16 cellular contexts compared by ENCODE assay signal in genomic region chr12:93704625-93705024, GRCh38. TPM values are rescaled to one million over a fixed set of nuclear protein-coding genes. Genes with fewer than 3 reads are reported as not detected.
DNase-seq lines count a peak whose midpoint lies in the region; ATAC-seq, FAIRE-seq and TF ChIP-seq lines count a peak whose summit lies in the region.
"Had no signal": no experiment of that assay in that cellular context is flagged by ENCODE, and none has a peak within 500 bp of the region (broad histone marks: within the 10 kb centered on the region; RNA-seq: fewer than 3 reads in every experiment).

No MANE protein-coding gene starts in this region.

- no peak for TF ChIP-seq EP300 in H1 (IDR thresholded peaks at IDR 0.05; ENCODE audit: borderline replicate concordance in 1 of 2, low read depth in 2 of 2, low read length in 2 of 2)

- peaks cover 3 to 4% of the 10 kb centered on the region in 2 experiments; a peak in 2 of 4 replicates for H3K9me3 ChIP-seq in H1 (ENCODE audit: insufficient read depth in 2 of 2, low read depth in 1 of 2, low read length in 1 of 2)
- no peaks in the 10 kb centered on the region for H3K9me3 ChIP-seq in prostate gland

- H3K4ac ChIP-seq in H1 (replicated peaks; ENCODE audit: insufficient read length, low read depth, low read length), result peak overlapping the region; percentile 33

- H2BK15ac ChIP-seq in H1 (ENCODE audit: low read length), result peak overlapping the region; percentile 67; the same call in 1 of the 2 replicates

- no peak overlapping the region for H2BK12ac ChIP-seq in H1 (ENCODE audit: low read depth, low read length)

- intact Hi-C loops in prostate gland (cut with DNase I), result no loop called here

- H3K36me3 ChIP-seq in H1 (ENCODE audit: control insufficient read depth in 2 of 4, insufficient read depth in 4 of 4, low read length in 3 of 4) (no peaks in the 10 kb centered on the region), prostate gland (no peaks in the 10 kb centered on the region)
- H3K36me3 ChIP-seq: BLaER1 had no signal

- no peak for ATAC-seq in HG03025 (IDR thresholded peaks at IDR 0.05; ENCODE audit: low FRiP score, unreplicated experiment)
- ATAC-seq: HepG2 had no signal

- no peak overlapping the region for H4K91ac ChIP-seq in H1 (replicated peaks; ENCODE audit: insufficient read length, low read length)

- CTCF ChIA-PET in H1 (lab: Charles Lee; ENCODE audit: partially characterized antibody), result interaction anchor here (0.6 to 1.0 kb wide), 3 partner anchors 10 to 167 kb away, joined by 3 to 4 read pairs (median 3); no protein-coding TSS in a partner anchor

- H3K4me1 ChIP-seq in H1 (replicated peaks in 1 of 4; ENCODE audit: control insufficient read depth in 3 of 4, insufficient read depth in 4 of 4, low read length in 3 of 4), result peaks cover 4 to 14% (median 5%) of the 10 kb centered on the region in 4 experiments; a peak in 6 of 7 replicates
- peaks cover 3% of the 10 kb centered on the region for H3K4me1 ChIP-seq in prostate gland (replicated peaks)
- H3K4me1 ChIP-seq: BLaER1 had no signal

- H3K4me2 ChIP-seq in H1 (ENCODE audit: insufficient read depth in 1 of 2, low read depth in 2 of 2, low read length in 2 of 2), result no peak overlapping the region
- H3K4me2 ChIP-seq: BLaER1 had no signal

- no peaks in the 10 kb centered on the region; the same call in 1 of the 2 replicates for H3K23me2 ChIP-seq in H1 (ENCODE audit: low read depth, low read length)

- TF ChIP-seq POLR2A in H1 (IDR thresholded peaks at IDR 0.05; ENCODE audit: control extremely low read depth in 1 of 2, low read depth in 2 of 2, low read length in 2 of 2) (no peak), prostate gland (IDR thresholded peaks at IDR 0.05) (no peak)

- 100% methylated on average over 4 of the region's 4 CpGs; no CpG with 5 or more reads in 1 of the 2 experiments for WGBS in H1 (ENCODE audit: extremely low coverage in 1 of 2, insufficient coverage in 1 of 2, insufficient read length in 1 of 2, insufficient replicate concordance in 2 of 2, low coverage in 1 of 2, low lambda C conversion rate in 2 of 2, missing lambda C conversion rate in 1 of 2), 2 experiments
- WGBS in prostate gland, result 88% methylated on average over 4 of the region's 4 CpGs

- H2BK20ac ChIP-seq in H1 (ENCODE audit: low read length), result no peak overlapping the region

- no peak overlapping the region for H3K23ac ChIP-seq in H1 (ENCODE audit: insufficient read length)

- H3K27me3 Mint-ChIP-seq in HFFc6 (ENCODE audit: insufficient read depth), result peaks cover 1% of the 10 kb centered on the region; the same call in 1 of the 2 replicates

- no peaks in the 10 kb centered on the region for H3K79me1 ChIP-seq in H1 (ENCODE audit: low read depth, low read length)

- no peak for TF ChIP-seq RAD21 in H1 (IDR thresholded peaks at IDR 0.05 in 1 of 2, conservative IDR thresholded peaks at IDR 0.05 in 1 of 2; ENCODE audit: low read depth in 2 of 2, low read length in 2 of 2)

- H2BK5ac ChIP-seq in H1 (ENCODE audit: low read depth, low read length), result peak overlapping the region; percentile 17; the same call in 1 of the 2 replicates

- peaks cover 80% of the 10 kb centered on the region for H3K4me1 Mint-ChIP-seq in HFFc6 (ENCODE audit: low read depth)

- H3K27ac ChIP-seq in 22Rv1, result peak overlapping the region; percentile 48
- H3K27ac ChIP-seq in C4-2B, result peak overlapping the region; percentile 83
- H3K27ac ChIP-seq in H1 (ENCODE audit: low read depth, low read length), result no peak overlapping the region
- peak overlapping the region; percentile 84 to 89 for H3K27ac ChIP-seq in prostate gland
- H3K27ac ChIP-seq: BLaER1 had no signal

- H3K79me2 ChIP-seq in H1 (ENCODE audit: control insufficient read depth in 1 of 2, insufficient read depth in 2 of 2, low read length in 2 of 2), result no peaks in the 10 kb centered on the region

- peak overlapping the region; percentile 37 for H2BK120ac ChIP-seq in H1 (replicated peaks; ENCODE audit: low read depth, low read length)

- no peak overlapping the region for H2AFZ ChIP-seq in H1 (ENCODE audit: low read length)

- H3K56ac ChIP-seq in H1 (replicated peaks; ENCODE audit: insufficient read length, low read depth, low read length), result no peak overlapping the region

- H3K36me3 Mint-ChIP-seq in HFFc6 (ENCODE audit: low read depth), result peaks cover 25% of the 10 kb centered on the region

- H4K20me1 ChIP-seq in H1 (replicated peaks in 1 of 2; ENCODE audit: control insufficient read depth in 1 of 2, insufficient read depth in 2 of 2, low read length in 2 of 2), result no peaks in the 10 kb centered on the region
- H4K20me1 ChIP-seq: BLaER1 had no signal

- DNase-seq in H1 (ENCODE audit: low read depth in 1 of 2, low spot score in 2 of 2) (no peak), prostate gland (ENCODE audit: low spot score) (no peak), HFFc6 (no peak), SHP77 treated with DMSO at 0.1 percent for 48 hours (lab: John Stamatoyannopoulos, UW) (no peak)
- DNase-seq: DMS 273 treated with DMSO at 0.1 percent for 48 hours, Karpas-422, MM.1S, NCI-H1105, NCI-H1694 treated with DMSO at 0.1 percent for 48 hours, NCI-H345 had no signal

- no peak overlapping the region for H3K4me3 Mint-ChIP-seq in HFFc6

- no peak for TF ChIP-seq CTCF in 22Rv1 (IDR thresholded peaks at IDR 0.05)
- no peak for TF ChIP-seq CTCF in C4-2B (conservative IDR thresholded peaks at IDR 0.05)
- no peak for TF ChIP-seq CTCF in H1 (IDR thresholded peaks at IDR 0.05; ENCODE audit: control extremely low read depth in 1 of 3, insufficient read depth in 1 of 3, low read depth in 1 of 3, low read length in 3 of 3)
- no peak for TF ChIP-seq CTCF in prostate gland (IDR thresholded peaks at IDR 0.05)
- no peak for TF ChIP-seq CTCF in HFFc6 (IDR thresholded peaks at IDR 0.05)

- no peak for FAIRE-seq in H1 (lab: Jason Lieb, UNC)
- FAIRE-seq: HepG2, RCC 7860 had no signal

- no peak overlapping the region for H4K5ac ChIP-seq in H1 (ENCODE audit: insufficient read length, low read depth, low read length)

- no peak overlapping the region for H3K4me3 ChIP-seq in H1 (ENCODE audit: extremely low read depth in 1 of 4, insufficient read depth in 2 of 4, low read depth in 3 of 4, low read length in 4 of 4)
- no peak overlapping the region for H3K4me3 ChIP-seq in prostate gland
- H3K4me3 ChIP-seq: BLaER1 had no signal

- no peak overlapping the region for H4K8ac ChIP-seq in H1 (ENCODE audit: extremely low read depth, insufficient read depth, low read length)

- H2AK5ac ChIP-seq in H1 (ENCODE audit: low read depth, low read length), result peak overlapping the region; percentile 32; the same call in 1 of the 2 replicates

- H3K9me3 Mint-ChIP-seq in HFFc6, result peaks cover 11% of the 10 kb centered on the region

- no peak overlapping the region for H3K9ac ChIP-seq in H1 (replicated peaks in 1 of 4; ENCODE audit: extremely low read depth in 1 of 4, low read depth in 3 of 4, low read length in 3 of 4)
- H3K9ac ChIP-seq: BLaER1 had no signal

- H3K18ac ChIP-seq in H1 (ENCODE audit: extremely low read depth, low read length), result no peak overlapping the region

- H3K27ac Mint-ChIP-seq in HFFc6, result no peak overlapping the region

- POLR2A ChIA-PET in H1 (lab: Charles Lee; ENCODE audit: partially characterized antibody), result interaction anchor here (0.7 kb wide), 1 partner anchor 135 kb away, joined by 3 read pairs; no protein-coding TSS in a partner anchor

- no peak overlapping the region for H3K14ac ChIP-seq in H1 (ENCODE audit: insufficient read length)

- H3K27me3 ChIP-seq in H1 (replicated peaks in 1 of 4; ENCODE audit: control insufficient read depth in 3 of 4, extremely low read depth in 1 of 4, insufficient read depth in 3 of 4, low read length in 3 of 4), result no peaks in the 10 kb centered on the region
- H3K27me3 ChIP-seq in prostate gland (replicated peaks; ENCODE audit: insufficient read depth), result no peaks in the 10 kb centered on the region
- H3K27me3 ChIP-seq: BLaER1 had no signal

TF ChIP-seq in H1, 55 proteins besides CTCF, POLR2A, EP300 and RAD21:
- TF ChIP-seq USF2 (IDR thresholded peaks at IDR 0.05; ENCODE audit: low read length) (no peak), RFX5 (IDR thresholded peaks at IDR 0.05; ENCODE audit: borderline replicate concordance, low read depth, low read length) (no peak), JUND (IDR thresholded peaks at IDR 0.05; ENCODE audit: low read length) (no peak), ATF3 (IDR thresholded peaks at IDR 0.05; ENCODE audit: insufficient read depth, low read depth, low read length) (no peak), HDAC2 (IDR thresholded peaks at IDR 0.05; ENCODE audit: borderline replicate concordance in 1 of 2, low read depth in 2 of 2, low read length in 2 of 2) (no peak), CREB1 (IDR thresholded peaks at IDR 0.05) (no peak), EGR1 (IDR thresholded peaks at IDR 0.05; ENCODE audit: borderline replicate concordance, low read depth, low read length) (no peak), PHF8 (conservative IDR thresholded peaks at IDR 0.05; ENCODE audit: low read depth, low read length) (no peak), POLR2AphosphoS5 (IDR thresholded peaks at IDR 0.05; ENCODE audit: low read depth, low read length) (no peak), KDM4A (IDR thresholded peaks at IDR 0.05; ENCODE audit: low read depth, low read length, severe bottlenecking) (no peak), TEAD4 (IDR thresholded peaks at IDR 0.05; ENCODE audit: low read depth, low read length) (no peak)
TF ChIP-seq in H1: peak in this region for 0.

RNA-seq across cellular contexts. Expression of gene CRADD, which starts 27.4 kb away (rescaled TPM):
- 7.5 and 8.1 TPM in 2 replicates for total RNA-seq in H1 (2021; fragmentation: NEBNext Ultra II Directional; extraction: Animal tissue kit (Norgen Biotek cat#: 25700))
- 14.1 and 15.4 TPM in 2 replicates for polyA plus RNA-seq in H1 (2011; rRNA removed)
- polyA plus RNA-seq in H1 (2011; cell fraction: cytosol; rRNA removed), result 12.6 TPM
- polyA plus RNA-seq in H1 (2011; cell fraction: nucleus; rRNA removed), result 8.1 TPM
- polyA plus RNA-seq in H1 (2012, experiment 1 of 2), result 6.5 to 10.6 TPM (median 8.7 TPM) in 4 replicates
- polyA plus RNA-seq in H1 (2012, experiment 2 of 2), result 8.3 TPM
- polyA plus RNA-seq in H1 (2013, experiment 1 of 2), result 6.9 TPM
- polyA plus RNA-seq in H1 (2013, experiment 2 of 2), result 6.5 TPM
- polyA minus RNA-seq in H1 (2011; rRNA and poly(A)+ RNA removed), result 7.7 and 11.9 TPM in 2 replicates
- polyA minus RNA-seq in H1 (2011; cell fraction: cytosol; rRNA and poly(A)+ RNA removed), result 5.2 TPM
- polyA minus RNA-seq in H1 (2011; cell fraction: nucleus; rRNA and poly(A)+ RNA removed), result 13.6 TPM
- total RNA-seq in prostate gland, result 10 to 100 TPM; 38.9 to 42.4 TPM
- total RNA-seq in HFFc6 (2021; fragmentation: NEBNext Ultra II Directional; extraction: Animal tissue kit (Norgen Biotek cat#: 25700)), result 10 to 100 TPM; 15.3 to 20.1 (median 17.9) TPM
